In the genomic region with DNA sequence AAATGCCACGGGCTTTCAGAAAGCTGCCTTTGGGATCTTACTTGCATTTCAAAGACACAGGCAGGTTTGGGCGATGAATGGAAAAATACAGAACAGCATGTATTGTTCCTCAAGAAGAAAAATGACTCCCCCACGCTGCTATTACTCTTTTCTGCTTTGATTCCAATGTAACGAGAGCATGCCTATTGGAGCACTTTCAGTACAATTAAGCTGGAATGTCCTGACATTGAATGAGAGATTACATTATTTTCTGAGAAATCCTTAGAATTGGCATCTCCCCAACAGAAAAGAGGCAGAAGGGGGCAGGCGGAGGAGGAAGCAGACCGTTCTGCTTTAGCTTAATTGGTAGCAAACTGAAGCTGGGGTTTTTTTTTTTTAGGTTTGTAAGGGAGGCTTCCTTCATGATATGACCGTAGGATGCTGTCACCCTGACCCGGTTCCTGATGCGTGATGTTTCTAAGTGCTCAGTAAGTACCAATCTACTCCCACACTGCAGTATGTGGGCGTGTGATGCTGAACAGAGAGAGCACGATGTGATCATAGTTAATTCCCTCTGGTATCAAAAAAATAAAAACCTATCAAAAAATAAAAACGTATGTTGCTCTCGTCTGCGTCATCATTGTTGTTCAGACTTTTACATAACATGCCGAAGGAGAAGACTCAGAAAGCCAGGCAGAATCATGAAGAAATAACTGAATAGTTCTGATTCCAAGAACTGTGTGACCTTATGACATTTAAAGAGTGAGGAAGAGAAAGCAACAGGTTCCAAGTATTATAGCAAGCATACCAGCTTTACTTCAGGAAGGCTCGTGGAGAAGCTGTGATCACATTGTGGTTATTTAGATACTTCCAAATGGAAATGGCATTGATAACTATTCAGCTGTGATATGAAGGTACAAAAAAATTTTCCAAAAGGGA, we compare ENCODE assay signal across 1 cellular context.
TF ChIP-seq lines count a peak whose summit lies in the region.

No MANE protein-coding gene starts in this region.

TF ChIP-seq in H1, 55 proteins besides CTCF, POLR2A, EP300 and RAD21:
- TF ChIP-seq YY1 (IDR thresholded peaks at IDR 0.05; ENCODE audit: low read depth, low read length) = no peak
- no peak for TF ChIP-seq CBX8 (IDR thresholded peaks at IDR 0.05; ENCODE audit: borderline replicate concordance, low read depth, low read length)
- TF ChIP-seq, protein P1, sequence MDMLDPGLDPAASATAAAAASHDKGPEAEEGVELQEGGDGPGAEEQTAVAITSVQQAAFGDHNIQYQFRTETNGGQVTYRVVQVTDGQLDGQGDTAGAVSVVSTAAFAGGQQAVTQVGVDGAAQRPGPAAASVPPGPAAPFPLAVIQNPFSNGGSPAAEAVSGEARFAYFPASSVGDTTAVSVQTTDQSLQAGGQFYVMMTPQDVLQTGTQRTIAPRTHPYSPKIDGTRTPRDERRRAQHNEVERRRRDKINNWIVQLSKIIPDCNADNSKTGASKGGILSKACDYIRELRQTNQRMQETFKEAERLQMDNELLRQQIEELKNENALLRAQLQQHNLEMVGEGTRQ (IDR thresholded peaks at IDR 0.05; ENCODE audit: low read length) = no peak
- no peak for TF ChIP-seq TAF7 (optimal IDR thresholded peaks at IDR 0.05; ENCODE audit: borderline replicate concordance, low read depth, low read length)
- no peak for TF ChIP-seq POLR2AphosphoS5 (IDR thresholded peaks at IDR 0.05; ENCODE audit: low read depth, low read length)
- TF ChIP-seq GABPA (IDR thresholded peaks at IDR 0.05; ENCODE audit: borderline replicate concordance, insufficient read depth, low read length) = no peak
- TF ChIP-seq, protein P2, sequence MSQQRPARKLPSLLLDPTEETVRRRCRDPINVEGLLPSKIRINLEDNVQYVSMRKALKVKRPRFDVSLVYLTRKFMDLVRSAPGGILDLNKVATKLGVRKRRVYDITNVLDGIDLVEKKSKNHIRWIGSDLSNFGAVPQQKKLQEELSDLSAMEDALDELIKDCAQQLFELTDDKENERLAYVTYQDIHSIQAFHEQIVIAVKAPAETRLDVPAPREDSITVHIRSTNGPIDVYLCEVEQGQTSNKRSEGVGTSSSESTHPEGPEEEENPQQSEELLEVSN (IDR thresholded peaks at IDR 0.05) = no peak
- TF ChIP-seq EZH2 (IDR thresholded peaks at IDR 0.05; ENCODE audit: low read depth, low read length, severe bottlenecking) = no peak
- no peak for TF ChIP-seq SRF (IDR thresholded peaks at IDR 0.05; ENCODE audit: low read depth, low read length)
- no peak for TF ChIP-seq CTBP2 (IDR thresholded peaks at IDR 0.05; ENCODE audit: borderline replicate concordance, insufficient read depth, insufficient read length, low read length)
- TF ChIP-seq RBBP5 (IDR thresholded peaks at IDR 0.05; ENCODE audit: borderline replicate concordance, low read depth, low read length) = no peak
- TF ChIP-seq SP1 (IDR thresholded peaks at IDR 0.05; ENCODE audit: low read depth, low read length) = no peak
- no peak for TF ChIP-seq RNF2 (IDR thresholded peaks at IDR 0.05; ENCODE audit: borderline replicate concordance, low read depth, low read length, missing control alignments, poor library complexity, severe bottlenecking)
- no peak for TF ChIP-seq SIX5 (IDR thresholded peaks at IDR 0.05; ENCODE audit: low read depth, low read length)
- no peak for TF ChIP-seq NANOG (IDR thresholded peaks at IDR 0.05; ENCODE audit: insufficient read depth, low read depth, low read length, poor library complexity, severe bottlenecking)
- TF ChIP-seq BRCA1 (IDR thresholded peaks at IDR 0.05; ENCODE audit: low read depth, low read length) = no peak
- no peak for TF ChIP-seq JUND (IDR thresholded peaks at IDR 0.05; ENCODE audit: low read length)
